31 cellular contexts compared by ENCODE assay signal in genomic region chr15:98843844-98844243, GRCh38.
A peak's percentile ranks its signal among the peaks of the same experiment; 100 is the strongest.
DNase-seq lines count a peak whose midpoint lies in the region; ATAC-seq, FAIRE-seq and TF ChIP-seq lines count a peak whose summit lies in the region.
"Had no signal": no experiment of that assay in that cellular context is flagged by ENCODE, and none has a peak within 500 bp of the region (broad histone marks: within the 10 kb centered on the region; RNA-seq: fewer than 3 reads in every experiment).

No MANE protein-coding gene starts in this region.

- H3K4me3 Mint-ChIP-seq in activated naive CD8-positive, alpha-beta T cell, result no peak overlapping the region
- H3K4me3 Mint-ChIP-seq in activated naive CD8-positive, alpha-beta T cell treated with anti-CD3 and anti-CD28 coated beads for 36 hours, result no peak overlapping the region
- H3K4me3 Mint-ChIP-seq: activated CD4-positive, alpha-beta memory T cell treated with anti-CD3 and anti-CD28 coated beads, Interleukin-2, amount 10 ng/mL, durations not matched to agents 7 days and 5 days; activated naive CD8-positive, alpha-beta T cell treated with anti-CD3 and anti-CD28 coated beads, Interleukin-2, amount 50 U/mL, for 24 hours; B cell; naive thymus-derived CD8-positive, alpha-beta T cell; T-cell had no signal

- no peaks in the 10 kb centered on the region for H3K27me3 Mint-ChIP-seq in activated naive CD8-positive, alpha-beta T cell
- no peaks in the 10 kb centered on the region for H3K27me3 Mint-ChIP-seq in activated naive CD8-positive, alpha-beta T cell treated with anti-CD3 and anti-CD28 coated beads for 36 hours
- H3K27me3 Mint-ChIP-seq: activated CD4-positive, alpha-beta memory T cell treated with anti-CD3 and anti-CD28 coated beads, Interleukin-2, amount 10 ng/mL, durations not matched to agents 7 days and 5 days; activated naive CD8-positive, alpha-beta T cell treated with anti-CD3 and anti-CD28 coated beads, Interleukin-2, amount 50 U/mL, for 24 hours; naive thymus-derived CD8-positive, alpha-beta T cell; T-cell had no signal

- TF ChIP-seq CTCF in VCaP (conservative IDR thresholded peaks at IDR 0.05), result no peak
- TF ChIP-seq CTCF in liver (IDR thresholded peaks at IDR 0.05; ENCODE audit: low read depth, low read length, missing input control), result no peak
- no peak for TF ChIP-seq CTCF in D721Med (IDR thresholded peaks at IDR 0.05; ENCODE audit: insufficient read depth, missing control alignments)

- no peaks in the 10 kb centered on the region for H3K36me3 ChIP-seq in liver (ENCODE audit: control insufficient read depth in 4 of 4, insufficient read depth in 3 of 4, low read depth in 1 of 4, low read length in 3 of 4)
- H3K36me3 ChIP-seq: MG63, sigmoid colon, stomach, tibial nerve had no signal

- peaks cover 3% of the 10 kb centered on the region for H3K36me3 Mint-ChIP-seq in activated naive CD8-positive, alpha-beta T cell
- H3K36me3 Mint-ChIP-seq in activated naive CD8-positive, alpha-beta T cell treated with anti-CD3 and anti-CD28 coated beads for 36 hours, result peaks cover 3% of the 10 kb centered on the region

- H3K9ac ChIP-seq in liver (ENCODE audit: low read depth in 1 of 2, low read length in 2 of 2), result no peak overlapping the region
- H3K9ac ChIP-seq: parathyroid adenoma had no signal

- H3K4me1 ChIP-seq in liver (ENCODE audit: control insufficient read depth in 4 of 4, insufficient read depth in 4 of 4, low read length in 3 of 4), result peaks cover 0 to 10% (median 2%) of the 10 kb centered on the region in 4 donors
- H3K4me1 ChIP-seq: parathyroid adenoma had no signal

- peak overlapping the region; percentile 35 for H3K27ac Mint-ChIP-seq in activated naive CD8-positive, alpha-beta T cell
- no peak overlapping the region for H3K27ac Mint-ChIP-seq in activated naive CD8-positive, alpha-beta T cell treated with anti-CD3 and anti-CD28 coated beads for 36 hours
- H3K27ac Mint-ChIP-seq: activated CD4-positive, alpha-beta memory T cell treated with anti-CD3 and anti-CD28 coated beads, Interleukin-2, amount 10 ng/mL, durations not matched to agents 7 days and 5 days; activated naive CD8-positive, alpha-beta T cell treated with anti-CD3 and anti-CD28 coated beads, Interleukin-2, amount 50 U/mL, for 24 hours; B cell; T-cell had no signal

- ATAC-seq in HG03108 (IDR thresholded peaks at IDR 0.05; ENCODE audit: unreplicated experiment), result no peak
- ATAC-seq in HG03039 (IDR thresholded peaks at IDR 0.05; ENCODE audit: unreplicated experiment), result no peak
- ATAC-seq: activated naive CD8-positive, alpha-beta T cell treated with anti-CD3 and anti-CD28 coated beads, Interleukin-2, amount 50 U/mL, for 24 hours; GM12878; left cardiac atrium; naive thymus-derived CD8-positive, alpha-beta T cell; PC-3; T-cell had no signal

- WGBS in liver, result 33% methylated on average over 4 of the region's 4 CpGs

- H3K27me3 ChIP-seq in liver (ENCODE audit: control insufficient read depth in 4 of 4, insufficient read depth in 4 of 4, low read length in 3 of 4), result peaks cover 0 to 36% (median 3%) of the 10 kb centered on the region in 4 donors
- H3K27me3 ChIP-seq: MG63, sigmoid colon, stomach, tibial nerve had no signal

- FAIRE-seq in D721Med (lab: Jason Lieb, UNC), result no peak
- FAIRE-seq: A204.1, GM12878 had no signal

- DNase-seq in activated naive CD8-positive, alpha-beta T cell treated with anti-CD3 and anti-CD28 coated beads for 36 hours, result no peak
- DNase-seq in D721Med (ENCODE audit: insufficient read length, low spot score) (no peak), HCEC 1CT (no peak)
- DNase-seq: activated CD4-positive, alpha-beta memory T cell treated with anti-CD3 and anti-CD28 coated beads, Interleukin-2, amount 10 ng/mL, durations not matched to agents 7 days and 5 days; activated CD4-positive, CD25-positive, alpha-beta regulatory T cell treated with anti-CD3 and anti-CD28 coated beads, Interleukin-2, amount 50 U/mL, for 72 hours; activated effector memory CD4-positive, alpha-beta T cell treated with Interleukin-2 at 50 U/mL for 16 hours; activated naive CD8-positive, alpha-beta T cell treated with anti-CD3 and anti-CD28 coated beads, Interleukin-2, amount 50 U/mL, for 24 hours; cerebellar nuclear complex; GOT3; head of caudate nucleus; left cardiac atrium; MG63; naive thymus-derived CD8-positive, alpha-beta T cell; NCI-H2107; NCI-H510A treated with DMSO at 0.1 percent for 48 hours; PC-3; SIG-M5; sigmoid colon; stomach; T-cell had no signal

- no peaks in the 10 kb centered on the region for H3K9me3 Mint-ChIP-seq in activated naive CD8-positive, alpha-beta T cell (ENCODE audit: low read depth)
- H3K9me3 Mint-ChIP-seq in activated naive CD8-positive, alpha-beta T cell treated with anti-CD3 and anti-CD28 coated beads for 36 hours, result no peaks in the 10 kb centered on the region
- H3K9me3 Mint-ChIP-seq: activated CD4-positive, alpha-beta memory T cell treated with anti-CD3 and anti-CD28 coated beads, Interleukin-2, amount 10 ng/mL, durations not matched to agents 7 days and 5 days; activated naive CD8-positive, alpha-beta T cell treated with anti-CD3 and anti-CD28 coated beads, Interleukin-2, amount 50 U/mL, for 24 hours; naive thymus-derived CD8-positive, alpha-beta T cell; T-cell had no signal

- peaks cover 0 to 6% (median 3%) of the 10 kb centered on the region in 4 donors for H3K9me3 ChIP-seq in liver (ENCODE audit: control insufficient read depth in 4 of 4, low read length in 3 of 4)
- H3K9me3 ChIP-seq: MG63, sigmoid colon, stomach, tibial nerve had no signal

- no peak for TF ChIP-seq RAD21 in liver (IDR thresholded peaks at IDR 0.05)

- H3K27ac ChIP-seq in VCaP (peak overlapping the region; percentile 99), liver (ENCODE audit: low read depth in 1 of 2, low read length in 2 of 2) (no peak overlapping the region)
- H3K27ac ChIP-seq: epithelial cell of prostate, parathyroid adenoma, sigmoid colon, stomach, tibial nerve had no signal

- peaks cover 43% of the 10 kb centered on the region for H3K4me1 Mint-ChIP-seq in activated naive CD8-positive, alpha-beta T cell (ENCODE audit: low read depth)
- H3K4me1 Mint-ChIP-seq in activated naive CD8-positive, alpha-beta T cell treated with anti-CD3 and anti-CD28 coated beads for 36 hours, result peaks cover 21% of the 10 kb centered on the region
- H3K4me1 Mint-ChIP-seq: B cell had no signal

- H3K4me3 ChIP-seq in liver (ENCODE audit: low read depth in 1 of 3, low read length in 3 of 3), result no peak overlapping the region
- H3K4me3 ChIP-seq: GM12878, MG63, sigmoid colon, stomach, tibial nerve had no signal

TF ChIP-seq in liver, 16 proteins besides CTCF, POLR2A, EP300 and RAD21:
- peak; percentile 36 for TF ChIP-seq FOXA2 (IDR thresholded peaks at IDR 0.05)
- no peak for TF ChIP-seq EGR1 (IDR thresholded peaks at IDR 0.05; ENCODE audit: low read depth in 2 of 2)
